17 cellular contexts compared by ENCODE assay signal in genomic region chr9:135879619-135880018, GRCh38.
"Had no signal": no experiment of that assay in that cellular context is flagged by ENCODE, and none has a peak within 500 bp of the region (broad histone marks: within the 10 kb centered on the region; RNA-seq: fewer than 3 reads in every experiment).

No MANE protein-coding gene starts in this region.

- DNase-seq: activated CD4-positive, alpha-beta memory T cell treated with anti-CD3 and anti-CD28 coated beads, Interleukin-2, amount 10 ng/mL, durations not matched to agents 7 days and 5 days; activated CD4-positive, alpha-beta T cell treated with anti-CD3 and anti-CD28 coated beads for 36 hours; activated gamma-delta T cell treated with Interleukin-2 at 50 U/mL for 16 hours; activated naive CD8-positive, alpha-beta T cell treated with anti-CD3 and anti-CD28 coated beads, Interleukin-2, amount 10 ng/mL, durations not matched to agents 7 days and 5 days; activated T-cell treated with anti-CD3 and anti-CD28 coated beads, Interleukin-2, amount 50 U/mL, for 72 hours; anterior cingulate cortex; head of caudate nucleus; left lung; mesendoderm; spleen; stimulated activated CD4-positive, alpha-beta T cell treated with anti-CD3 and anti-CD28 coated beads, Interleukin-1b, Interleukin-23, amount 100 ng/mL, for 48 hours; stimulated activated naive CD4-positive, alpha-beta T cell; T-helper 9 cell had no signal

- H3K9me3 ChIP-seq: left lung, SJSA1, spleen had no signal

- H3K27me3 Mint-ChIP-seq: activated CD4-positive, alpha-beta memory T cell treated with anti-CD3 and anti-CD28 coated beads, Interleukin-2, amount 10 ng/mL, durations not matched to agents 7 days and 5 days; activated CD4-positive, alpha-beta T cell treated with anti-CD3 and anti-CD28 coated beads for 36 hours; activated naive CD8-positive, alpha-beta T cell treated with anti-CD3 and anti-CD28 coated beads, Interleukin-2, amount 10 ng/mL, durations not matched to agents 7 days and 5 days; type B pancreatic cell had no signal

- H3K9me3 Mint-ChIP-seq: activated CD4-positive, alpha-beta memory T cell treated with anti-CD3 and anti-CD28 coated beads, Interleukin-2, amount 10 ng/mL, durations not matched to agents 7 days and 5 days; activated naive CD8-positive, alpha-beta T cell treated with anti-CD3 and anti-CD28 coated beads, Interleukin-2, amount 10 ng/mL, durations not matched to agents 7 days and 5 days; activated T-cell treated with anti-CD3 and anti-CD28 coated beads, Interleukin-2, amount 50 U/mL, for 72 hours; type B pancreatic cell had no signal

- H3K27ac ChIP-seq: left lung, SJSA1, spleen, VCaP had no signal

- H3K4me3 ChIP-seq: left lung, SJSA1, spleen had no signal

- H3K27ac Mint-ChIP-seq: activated CD4-positive, alpha-beta memory T cell treated with anti-CD3 and anti-CD28 coated beads, Interleukin-2, amount 10 ng/mL, durations not matched to agents 7 days and 5 days; activated CD4-positive, alpha-beta T cell treated with anti-CD3 and anti-CD28 coated beads for 36 hours; activated naive CD8-positive, alpha-beta T cell treated with anti-CD3 and anti-CD28 coated beads, Interleukin-2, amount 10 ng/mL, durations not matched to agents 7 days and 5 days; activated T-cell treated with anti-CD3 and anti-CD28 coated beads, Interleukin-2, amount 50 U/mL, for 72 hours; type B pancreatic cell had no signal

- ATAC-seq: activated T-cell treated with anti-CD3 and anti-CD28 coated beads, Interleukin-2, amount 50 U/mL, for 72 hours; esophagus mucosa; left lung had no signal

- H3K27me3 ChIP-seq: left lung, SJSA1, spleen had no signal

- H3K4me3 Mint-ChIP-seq: activated CD4-positive, alpha-beta memory T cell treated with anti-CD3 and anti-CD28 coated beads, Interleukin-2, amount 10 ng/mL, durations not matched to agents 7 days and 5 days; activated CD4-positive, alpha-beta T cell treated with anti-CD3 and anti-CD28 coated beads for 36 hours; activated naive CD8-positive, alpha-beta T cell treated with anti-CD3 and anti-CD28 coated beads, Interleukin-2, amount 10 ng/mL, durations not matched to agents 7 days and 5 days; activated T-cell treated with anti-CD3 and anti-CD28 coated beads, Interleukin-2, amount 50 U/mL, for 72 hours; type B pancreatic cell had no signal
